In the genomic region with DNA sequence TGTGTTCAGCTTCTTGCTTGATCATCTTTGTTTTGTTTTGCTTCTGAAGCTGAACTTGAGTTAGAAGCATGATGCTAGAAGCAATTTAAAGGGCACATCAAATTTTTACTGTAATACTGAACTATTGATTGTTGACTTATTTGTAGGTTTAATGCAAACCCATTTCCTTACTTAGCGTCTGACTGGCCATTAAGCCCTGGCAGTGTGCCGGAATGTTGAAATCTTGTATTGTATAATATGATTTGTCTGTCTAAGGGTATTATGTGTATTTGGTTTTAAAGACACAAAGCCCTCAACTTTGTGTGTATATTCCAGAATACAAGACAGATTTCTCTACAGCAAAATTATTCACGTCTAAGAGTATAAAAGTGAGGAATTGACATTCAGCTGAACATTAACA, we compare ENCODE assay signal across 1 cellular context.
TF ChIP-seq lines count a peak whose summit lies in the region.

No MANE protein-coding gene starts in this region.

TF ChIP-seq in SK-N-SH, 30 proteins besides CTCF, POLR2A, EP300 and RAD21 (continued from another document):
- TF ChIP-seq, protein P1, sequence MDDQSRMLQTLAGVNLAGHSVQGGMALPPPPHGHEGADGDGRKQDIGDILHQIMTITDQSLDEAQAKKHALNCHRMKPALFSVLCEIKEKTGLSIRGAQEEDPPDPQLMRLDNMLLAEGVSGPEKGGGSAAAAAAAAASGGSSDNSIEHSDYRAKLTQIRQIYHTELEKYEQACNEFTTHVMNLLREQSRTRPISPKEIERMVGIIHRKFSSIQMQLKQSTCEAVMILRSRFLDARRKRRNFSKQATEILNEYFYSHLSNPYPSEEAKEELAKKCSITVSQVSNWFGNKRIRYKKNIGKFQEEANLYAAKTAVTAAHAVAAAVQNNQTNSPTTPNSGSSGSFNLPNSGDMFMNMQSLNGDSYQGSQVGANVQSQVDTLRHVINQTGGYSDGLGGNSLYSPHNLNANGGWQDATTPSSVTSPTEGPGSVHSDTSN (IDR thresholded peaks at IDR 0.05) = no peak
- TF ChIP-seq, protein P2, sequence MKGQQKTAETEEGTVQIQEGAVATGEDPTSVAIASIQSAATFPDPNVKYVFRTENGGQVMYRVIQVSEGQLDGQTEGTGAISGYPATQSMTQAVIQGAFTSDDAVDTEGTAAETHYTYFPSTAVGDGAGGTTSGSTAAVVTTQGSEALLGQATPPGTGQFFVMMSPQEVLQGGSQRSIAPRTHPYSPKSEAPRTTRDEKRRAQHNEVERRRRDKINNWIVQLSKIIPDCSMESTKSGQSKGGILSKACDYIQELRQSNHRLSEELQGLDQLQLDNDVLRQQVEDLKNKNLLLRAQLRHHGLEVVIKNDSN (IDR thresholded peaks at IDR 0.05; ENCODE audit: borderline replicate concordance, low read depth) = no peak
- TF ChIP-seq MXI1 (IDR thresholded peaks at IDR 0.05; ENCODE audit: low read depth, low read length) = no peak
